ENCODE assay signal across 35 cellular contexts in the genomic region with DNA sequence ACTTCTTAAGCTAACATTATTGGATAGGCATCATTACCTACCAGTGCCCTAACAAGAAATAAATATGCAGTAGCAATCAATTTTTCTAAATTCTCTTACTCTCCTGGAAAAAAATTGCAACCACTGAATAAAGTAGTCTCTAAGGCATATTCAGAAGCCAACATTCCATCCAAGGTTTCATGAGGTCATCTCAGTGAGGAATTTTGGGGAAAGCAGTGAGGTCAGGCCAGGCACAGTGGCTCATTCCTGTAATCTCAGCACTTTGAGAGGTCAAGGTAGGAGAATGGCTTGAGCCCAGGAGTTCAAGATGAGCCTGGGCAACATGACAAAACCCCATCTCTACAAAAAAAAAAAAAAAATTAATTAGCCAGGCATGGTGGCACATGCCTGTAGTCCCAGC.
"Had no signal": no experiment of that assay in that cellular context is flagged by ENCODE, and none has a peak within 500 bp of the region (broad histone marks: within the 10 kb centered on the region; RNA-seq: fewer than 3 reads in every experiment).

No MANE protein-coding gene starts in this region.

- H3K9me3 ChIP-seq: MG63 had no signal

- H3K9ac ChIP-seq: KMS-11 had no signal

- H3K27me3 ChIP-seq: MG63 had no signal

- H3K4me3 ChIP-seq: MG63 had no signal

- H3K27ac ChIP-seq: KMS-11 had no signal

- DNase-seq: Karpas-422, Kasumi-1, KG1, MG63, MM.1S, MV-4-11, NCI-H1048, NCI-H1092, NCI-H1092 treated with DMSO at 0.1 percent for 48 hours, NCI-H1105, NCI-H1105 treated with DMSO at 0.1 percent for 48 hours, NCI-H1417, NCI-H1417 treated with DMSO at 0.1 percent for 48 hours, NCI-H1436, NCI-H1436 treated with DMSO at 0.1 percent for 48 hours, NCI-H146, NCI-H1694, NCI-H1694 treated with DMSO at 0.1 percent for 48 hours, NCI-H187, NCI-H187 treated with DMSO at 0.1 percent for 48 hours, NCI-H1930, NCI-H2029, NCI-H2029 treated with DMSO at 0.1 percent for 48 hours, NCI-H2081, NCI-H2081 treated with DMSO at 0.1 percent for 48 hours, NCI-H2107, NCI-H2171, NCI-H2171 treated with DMSO at 0.1 percent for 48 hours, NCI-H2227 treated with DMSO at 0.1 percent for 48 hours, NCI-H226, NCI-H345, NCI-H446, NCI-H446 treated with DMSO at 0.1 percent for 48 hours, NCI-H510A had no signal

- H3K4me2 ChIP-seq: KMS-11 had no signal

- H3K36me3 ChIP-seq: MG63 had no signal
